In genomic region chr10:91185239-91185875, GRCh38 we compare ENCODE assay signal across 12 cellular contexts. TPM values are rescaled to one million over a fixed set of nuclear protein-coding genes. Genes with fewer than 3 reads are reported as not detected.
A peak's percentile ranks its signal among the peaks of the same experiment; 100 is the strongest.
DNase-seq lines count a peak whose midpoint lies in the region; ATAC-seq, FAIRE-seq and TF ChIP-seq lines count a peak whose summit lies in the region.
"Had no signal": no experiment of that assay in that cellular context is flagged by ENCODE, and none has a peak within 500 bp of the region (broad histone marks: within the 10 kb centered on the region; RNA-seq: fewer than 3 reads in every experiment).

No MANE protein-coding gene starts in this region.

- no peaks in the 10 kb centered on the region for H3K27me3 Mint-ChIP-seq in HFFc6 (ENCODE audit: insufficient read depth)
- H3K27me3 Mint-ChIP-seq: effector memory CD8-positive, alpha-beta T cell had no signal

- 75% methylated on average over 8 of the region's 8 CpGs for WGBS in right cardiac atrium
- WGBS in thyroid gland, 2 donors, result 70% methylated on average over 5 to 8 of the region's 8 CpGs
- 90 to 92% methylated on average over 8 of the region's 8 CpGs for WGBS in pancreas, 2 donors

- FAIRE-seq in pancreas (lab: Jason Lieb, UNC), result no peak

- peak overlapping the region; percentile 66 for H3K4me3 Mint-ChIP-seq in HFFc6

- intact Hi-C loops in right cardiac atrium (cut with DNase I), result no loop called here
- intact Hi-C loops in thyroid gland (cut with DNase I), result no loop called here
- intact Hi-C loops in pancreas (cut with DNase I), result no loop called here

- H3K9me3 Mint-ChIP-seq in HFFc6, result no peaks in the 10 kb centered on the region; the same call in 1 of the 2 replicates
- H3K9me3 Mint-ChIP-seq: effector memory CD8-positive, alpha-beta T cell had no signal

- no peaks in the 10 kb centered on the region for H3K36me3 ChIP-seq in thyroid gland
- H3K36me3 ChIP-seq in pancreas, result no peaks in the 10 kb centered on the region
- no peaks in the 10 kb centered on the region for H3K36me3 ChIP-seq in effector memory CD4-positive, alpha-beta T cell (ENCODE audit: control insufficient read depth, insufficient read depth, low read length)
- H3K36me3 ChIP-seq: sigmoid colon had no signal

- TF ChIP-seq POLR2A in thyroid gland (IDR thresholded peaks at IDR 0.05), result no peak

- H3K9me3 ChIP-seq in right cardiac atrium (ENCODE audit: control insufficient read depth, low read length) (no peaks in the 10 kb centered on the region), thyroid gland (no peaks in the 10 kb centered on the region), pancreas (no peaks in the 10 kb centered on the region)
- peaks cover 3% of the 10 kb centered on the region for H3K9me3 ChIP-seq in effector memory CD4-positive, alpha-beta T cell (ENCODE audit: control insufficient read depth, low read length)
- H3K9me3 ChIP-seq: sigmoid colon had no signal

- no peak for TF ChIP-seq CTCF in HFFc6 (IDR thresholded peaks at IDR 0.05)
- TF ChIP-seq CTCF in thyroid gland (IDR thresholded peaks at IDR 0.05), result no peak
- TF ChIP-seq CTCF in pancreas (IDR thresholded peaks at IDR 0.05), result no peak

- peak overlapping the region; percentile 94 for H3K27ac Mint-ChIP-seq in HFFc6

- peak; percentile 66 to 74 for ATAC-seq in right cardiac atrium
- ATAC-seq in pancreas, result no peak
- ATAC-seq: effector memory CD8-positive, alpha-beta T cell; left colon had no signal

- H3K27me3 ChIP-seq in right cardiac atrium (ENCODE audit: control insufficient read depth, insufficient read depth) (no peaks in the 10 kb centered on the region), thyroid gland (no peaks in the 10 kb centered on the region), pancreas (no peaks in the 10 kb centered on the region)
- H3K27me3 ChIP-seq in effector memory CD4-positive, alpha-beta T cell (replicated peaks; ENCODE audit: control insufficient read depth, insufficient read depth, low read length, poor library complexity, severe bottlenecking), result no peaks in the 10 kb centered on the region
- H3K27me3 ChIP-seq: sigmoid colon had no signal

- DNase-seq in HFFc6 (peak; percentile 75), right cardiac atrium (peak in 1 of 3 donors; percentile 35), thyroid gland (peak; percentile 15 to 19), pancreas (no peak), T-helper 1 cell (no peak)
- DNase-seq in effector memory CD4-positive, alpha-beta T cell, result no peak
- DNase-seq: activated effector memory CD4-positive, alpha-beta T cell treated with Interleukin-2 at 50 U/mL for 16 hours; effector memory CD8-positive, alpha-beta T cell; left colon; NCI-H146; sigmoid colon had no signal

- H3K27ac ChIP-seq in angular gyrus (ENCODE audit: low read depth, low read length) (peak overlapping the region; percentile 19), right cardiac atrium (ENCODE audit: low read length) (peak overlapping the region; percentile 15), thyroid gland (no peak overlapping the region), pancreas (no peak overlapping the region)
- H3K27ac ChIP-seq in effector memory CD4-positive, alpha-beta T cell (ENCODE audit: insufficient read depth, low read length, poor library complexity, severe bottlenecking), result no peak overlapping the region

- H3K4me3 ChIP-seq in right cardiac atrium (ENCODE audit: low read length) (no peak overlapping the region), thyroid gland (replicated peaks in 1 of 3) (no peak overlapping the region), pancreas (no peak overlapping the region)
- H3K4me3 ChIP-seq in effector memory CD4-positive, alpha-beta T cell (ENCODE audit: insufficient read depth, low read depth, low read length, poor library complexity, severe bottlenecking), result no peak overlapping the region
- H3K4me3 ChIP-seq: sigmoid colon had no signal

- H3K4me1 ChIP-seq in right cardiac atrium (ENCODE audit: control insufficient read depth, insufficient read depth, low read length) (peaks cover 8% of the 10 kb centered on the region), thyroid gland (peaks cover 0 to 11% of the 10 kb centered on the region in 2 donors), pancreas (no peaks in the 10 kb centered on the region)
- H3K4me1 ChIP-seq in effector memory CD4-positive, alpha-beta T cell (ENCODE audit: control insufficient read depth, insufficient read depth, low read length, poor library complexity, severe bottlenecking), result peaks cover 8% of the 10 kb centered on the region

- peaks cover 8% of the 10 kb centered on the region for H3K36me3 Mint-ChIP-seq in HFFc6 (ENCODE audit: low read depth)

- peaks cover 41% of the 10 kb centered on the region for H3K4me1 Mint-ChIP-seq in HFFc6 (ENCODE audit: low read depth)

RNA-seq across cellular contexts. Expression of gene PCGF5, which starts 35.1 kb away (rescaled TPM):
- total RNA-seq in HFFc6 (2021; fragmentation: NEBNext Ultra II Directional; extraction: Animal tissue kit (Norgen Biotek cat#: 25700)), result 10 to 100 TPM; 23.5 to 36.9 (median 29.6) TPM
- 10 to 100 TPM; 55.1 to 77.1 (median 59.6) TPM for total RNA-seq in right cardiac atrium
- 40.2 TPM for polyA plus RNA-seq in right cardiac atrium
- total RNA-seq in thyroid gland, result 10 to 100 TPM; 47.8 to 63.7 (median 55.0) TPM
- total RNA-seq in pancreas, result 10 to 100 TPM; 13.3 to 23.2 (median 17.7) TPM
- polyA plus RNA-seq in pancreas, result 10 to 100 TPM; 12.7 to 14.6 TPM

Comparison
In these comparisons a context has a peak if more than half of its experiments do, and no peak if none do; other contexts are left out.
1. DNase-seq: peak in HFFc6 (single experiment) and thyroid gland (2 of 2); none in pancreas (0 of 6), T-helper 1 cell (0 of 5) and effector memory CD4-positive, alpha-beta T cell (0 of 3).
2. H3K27ac ChIP-seq: peak in angular gyrus (single experiment) and right cardiac atrium (single experiment); none in thyroid gland (0 of 3), pancreas (0 of 4) and effector memory CD4-positive, alpha-beta T cell (single experiment).
3. ATAC-seq: peak in right cardiac atrium (2 of 2); none in pancreas (0 of 4).